ENCODE assay signal across 28 cellular contexts in the genomic region with DNA sequence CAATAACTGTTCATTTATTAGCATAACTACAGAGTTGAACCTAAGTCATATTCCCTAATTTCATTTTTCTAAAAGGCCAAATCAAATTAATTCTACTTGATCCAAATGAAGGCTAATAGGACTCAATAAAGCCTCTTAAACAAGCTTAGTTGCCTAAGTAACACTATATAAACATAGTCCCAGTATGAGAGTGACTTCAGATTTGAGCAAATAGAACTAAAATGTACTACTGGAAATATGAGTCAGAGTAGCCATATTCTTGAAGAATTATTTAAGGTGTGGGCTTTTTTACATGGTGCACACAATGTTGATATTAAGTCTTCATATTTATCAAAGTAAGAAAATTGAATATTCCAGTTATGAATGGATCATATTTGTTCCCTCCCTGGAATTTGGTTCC.
"Had no signal": no experiment of that assay in that cellular context is flagged by ENCODE, and none has a peak within 500 bp of the region (broad histone marks: within the 10 kb centered on the region; RNA-seq: fewer than 3 reads in every experiment).

No MANE protein-coding gene starts in this region.

- H3K9me3 ChIP-seq: ovary, sigmoid colon, thyroid gland, upper lobe of right lung had no signal

- ATAC-seq: heart right ventricle; left ventricle myocardium superior; naive thymus-derived CD4-positive, alpha-beta T cell; stimulated activated effector memory CD8-positive, alpha-beta T cell treated with anti-CD3 and anti-CD28 coated beads, Interleukin-12 subunit alpha, Interleukin-12 subunit beta, amount 100 ng/mL, for 72 hours; stimulated activated naive CD8-positive, alpha-beta T cell treated with anti-CD3 and anti-CD28 coated beads, Interleukin-15, amount 100 ng/mL, for 72 hours; upper lobe of right lung had no signal

- H3K4me3 ChIP-seq: adrenal gland, heart right ventricle, ovary, sigmoid colon, thyroid gland, upper lobe of right lung had no signal

- H3K36me3 ChIP-seq: adrenal gland, heart right ventricle, ovary, sigmoid colon, thyroid gland, upper lobe of right lung had no signal

- H3K27ac ChIP-seq: adrenal gland, heart right ventricle, ovary, sigmoid colon, thyroid gland, upper lobe of right lung had no signal

- FAIRE-seq: endothelial cell of umbilical vein, small intestine had no signal

- H3K4me1 ChIP-seq: adrenal gland, heart right ventricle, sigmoid colon, upper lobe of right lung had no signal

- H3K27me3 ChIP-seq: adrenal gland, heart right ventricle, ovary, sigmoid colon, thyroid gland, upper lobe of right lung had no signal

- DNase-seq: activated CD4-positive, alpha-beta memory T cell treated with anti-CD3 and anti-CD28 coated beads for 36 hours; activated CD4-positive, alpha-beta T cell treated with anti-CD3 and anti-CD28 coated beads, Interleukin-2, amount 10 ng/mL, durations not matched to agents 24 days and 14 days; activated CD4-positive, CD25-positive, alpha-beta regulatory T cell treated with anti-CD3 and anti-CD28 coated beads, Interleukin-2, amount 50 U/mL, for 72 hours; activated CD8-positive, alpha-beta memory T cell treated with anti-CD3 and anti-CD28 coated beads, Interleukin-2, amount 50 U/mL, for 4 hours; activated effector memory CD4-positive, alpha-beta T cell treated with anti-CD3 and anti-CD28 coated beads, Interleukin-2, amount 50 U/mL, for 16 hours; activated naive CD4-positive, alpha-beta T cell treated with anti-CD3 and anti-CD28 coated beads for 36 hours; activated naive CD8-positive, alpha-beta T cell treated with anti-CD3 and anti-CD28 coated beads for 36 hours; activated T-cell treated with anti-CD3 and anti-CD28 coated beads, Interleukin-2, amount 50 U/mL, for 1 hour; adrenal gland; aorta; foreskin melanocyte; heart right ventricle; islet precursor cell; left ventricle myocardium superior; midbrain; naive thymus-derived CD4-positive, alpha-beta T cell; ovary; retina; sigmoid colon; small intestine; stimulated activated CD4-positive, alpha-beta T cell treated with anti-CD3 and anti-CD28 coated beads, Interleukin-4, amount 100 ng/mL, for 24 hours; stimulated activated naive CD8-positive, alpha-beta T cell treated with anti-CD3 and anti-CD28 coated beads, Interleukin-15, amount 100 ng/mL, for 72 hours; substantia nigra; T-helper 2 cell; thyroid gland; upper lobe of right lung had no signal
